ENCODE assay signal across 10 cellular contexts in the genomic region with DNA sequence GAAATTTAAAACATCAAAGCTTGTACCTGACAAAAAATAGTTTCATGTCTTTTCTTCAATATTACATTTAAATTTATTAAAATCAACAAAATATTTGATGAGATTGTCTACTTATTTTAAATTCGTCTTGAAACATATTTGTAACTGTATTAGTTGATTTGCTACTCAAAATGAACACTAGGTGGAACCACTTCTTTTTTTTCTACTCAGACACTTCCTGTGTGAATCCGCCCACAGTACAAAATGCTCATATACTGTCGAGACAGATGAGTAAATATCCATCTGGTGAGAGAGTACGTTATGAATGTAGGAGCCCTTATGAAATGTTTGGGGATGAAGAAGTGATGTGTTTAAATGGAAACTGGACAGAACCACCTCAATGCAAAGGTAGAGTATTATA. TPM values are rescaled to one million over a fixed set of nuclear protein-coding genes. Genes with fewer than 3 reads are reported as not detected.
DNase-seq lines count a peak whose midpoint lies in the region; ATAC-seq and TF ChIP-seq lines count a peak whose summit lies in the region.
"Not testable (repeated sequence)": the region's sequence is repeated elsewhere in the genome, so short reads cannot be mapped to it uniquely, and the experiment has no call there.
"Had no signal": no experiment of that assay in that cellular context is flagged by ENCODE, and none has a peak within 500 bp of the region (broad histone marks: within the 10 kb centered on the region; RNA-seq: fewer than 3 reads in every experiment).

No MANE protein-coding gene starts in this region.

- H3K4me3 ChIP-seq in CD4-positive, CD25-positive, alpha-beta regulatory T cell (ENCODE audit: low read depth, low read length); fibroblast of villous mesenchyme (ENCODE audit: low read depth, low read length); osteoblast (ENCODE audit: insufficient read depth, low read length): not testable (repeated sequence)

- H3K27me3 Mint-ChIP-seq in CD4-positive, CD25-positive, alpha-beta regulatory T cell: not testable (repeated sequence)

- H4K20me1 ChIP-seq in osteoblast (ENCODE audit: insufficient read depth, low read length): not testable (repeated sequence)

- not testable (repeated sequence) for H3K4me1 Mint-ChIP-seq in CD4-positive, CD25-positive, alpha-beta regulatory T cell

- peak in 2 of 3 donors; percentile 25 to 49 for DNase-seq in CD4-positive, CD25-positive, alpha-beta regulatory T cell
- peak; percentile 49 for DNase-seq in M059J (ENCODE audit: low read depth)
- peak; percentile 19 for DNase-seq in NOMO-1 treated with DMSO at 0.1 percent for 48 hours (lab: John Stamatoyannopoulos, UW; ENCODE audit: unreplicated experiment)
- DNase-seq in activated naive CD4-positive, alpha-beta T cell treated with anti-CD3 and anti-CD28 coated beads, Interleukin-2, amount 50 U/mL, for 72 hours (ENCODE audit: low spot score in 2 of 2): not testable (repeated sequence)
- DNase-seq in fibroblast of villous mesenchyme (ENCODE audit: low read depth): peak; percentile 45
- peak; percentile 1 for DNase-seq in osteoblast (ENCODE audit: insufficient read length, low spot score, missing footprints)

- not testable (repeated sequence) for H3K27me3 ChIP-seq in CD4-positive, CD25-positive, alpha-beta regulatory T cell (ENCODE audit: control insufficient read depth, insufficient read depth, low read length); osteoblast (ENCODE audit: insufficient read depth, low read length)

- not testable (repeated sequence) for H3K9me3 Mint-ChIP-seq in CD4-positive, CD25-positive, alpha-beta regulatory T cell; activated naive CD4-positive, alpha-beta T cell treated with anti-CD3 and anti-CD28 coated beads, Interleukin-2, amount 50 U/mL, for 72 hours

- H3K4me1 ChIP-seq in CD4-positive, CD25-positive, alpha-beta regulatory T cell (ENCODE audit: control insufficient read depth, insufficient read depth, low read length, poor library complexity, severe bottlenecking); osteoblast (ENCODE audit: insufficient read depth, low read length): not testable (repeated sequence)

- H3K79me2 ChIP-seq in osteoblast (ENCODE audit: insufficient read depth, low read length): not testable (repeated sequence)

- H3K27ac ChIP-seq in CD4-positive, CD25-positive, alpha-beta regulatory T cell (ENCODE audit: insufficient read depth, low read length, poor library complexity, severe bottlenecking); osteoblast (ENCODE audit: low read depth, low read length): not testable (repeated sequence)

- H3K36me3 ChIP-seq in CD4-positive, CD25-positive, alpha-beta regulatory T cell (ENCODE audit: control insufficient read depth, insufficient read depth, low read length); osteoblast (ENCODE audit: insufficient read depth, low read length): not testable (repeated sequence)

- peak in 1 of 2 donors; percentile 52 for ATAC-seq in CD4-positive, CD25-positive, alpha-beta regulatory T cell (ENCODE audit: low read depth in 2 of 2)
- ATAC-seq in GM18907 (IDR thresholded peaks at IDR 0.05; ENCODE audit: unreplicated experiment) (peak; percentile 77), HG02852 (IDR thresholded peaks at IDR 0.05; ENCODE audit: unreplicated experiment) (peak; percentile 99)
- ATAC-seq in activated naive CD4-positive, alpha-beta T cell treated with anti-CD3 and anti-CD28 coated beads, Interleukin-2, amount 50 U/mL, for 72 hours: peak; percentile 39 to 86

- peak overlapping the region; percentile 23 for H3K4me2 ChIP-seq in osteoblast (ENCODE audit: insufficient read depth, low read length)

- not testable (repeated sequence) for H3K4me3 Mint-ChIP-seq in CD4-positive, CD25-positive, alpha-beta regulatory T cell

- H3K36me3 Mint-ChIP-seq in CD4-positive, CD25-positive, alpha-beta regulatory T cell; activated naive CD4-positive, alpha-beta T cell treated with anti-CD3 and anti-CD28 coated beads, Interleukin-2, amount 50 U/mL, for 72 hours: not testable (repeated sequence)

- not testable (repeated sequence) for H3K27ac Mint-ChIP-seq in CD4-positive, CD25-positive, alpha-beta regulatory T cell; activated naive CD4-positive, alpha-beta T cell treated with anti-CD3 and anti-CD28 coated beads, Interleukin-2, amount 50 U/mL, for 72 hours

- H2AFZ ChIP-seq in osteoblast (ENCODE audit: low read length): not testable (repeated sequence)

- not testable (repeated sequence) for H3K9me3 ChIP-seq in CD4-positive, CD25-positive, alpha-beta regulatory T cell (ENCODE audit: control insufficient read depth in 2 of 2, low read length in 2 of 2); osteoblast (ENCODE audit: low read depth, low read length)

- peak; percentile 25 for TF ChIP-seq CTCF in fibroblast of villous mesenchyme (IDR thresholded peaks at IDR 0.05; ENCODE audit: insufficient read depth, low read depth, low read length)
- peak; percentile 28 for TF ChIP-seq CTCF in osteoblast (IDR thresholded peaks at IDR 0.05; ENCODE audit: extremely low read depth, low read depth, low read length)

RNA-seq across cellular contexts. Expression of a gene that starts 8.3 kb away (rescaled TPM):
- total RNA-seq in CD4-positive, CD25-positive, alpha-beta regulatory T cell: not detected
- polyA plus RNA-seq in CD4-positive, CD25-positive, alpha-beta regulatory T cell: not detected
- total RNA-seq in M059J (2014; rRNA removed; shearing (Covaris generic)): not detected in 2 replicates
- total RNA-seq in activated naive CD4-positive, alpha-beta T cell treated with anti-CD3 and anti-CD28 coated beads, Interleukin-2, amount 50 U/mL, for 72 hours: not detected
- total RNA-seq in fibroblast of villous mesenchyme (0.86 TPM in 1 of 2 replicates, not detected in the other), osteoblast (not detected in 2 replicates)
- total RNA-seq: right atrium auricular region, SJSA1 had no signal

RNA-seq across cellular contexts. Expression of a gene that starts 53.2 kb away (rescaled TPM):
- not detected for total RNA-seq in CD4-positive, CD25-positive, alpha-beta regulatory T cell
- polyA plus RNA-seq in CD4-positive, CD25-positive, alpha-beta regulatory T cell: not detected
- total RNA-seq in M059J (2014; rRNA removed; shearing (Covaris generic)): not detected in 2 replicates
- not detected for total RNA-seq in activated naive CD4-positive, alpha-beta T cell treated with anti-CD3 and anti-CD28 coated beads, Interleukin-2, amount 50 U/mL, for 72 hours
- total RNA-seq in fibroblast of villous mesenchyme (not detected in 2 replicates), osteoblast (0.36 TPM in 1 of 2 replicates, not detected in the other)
- total RNA-seq: SJSA1 had no signal

RNA-seq across cellular contexts. Expression of a gene that starts 60.0 kb away (rescaled TPM):
- not detected for total RNA-seq in CD4-positive, CD25-positive, alpha-beta regulatory T cell
- not detected for polyA plus RNA-seq in CD4-positive, CD25-positive, alpha-beta regulatory T cell
- not detected in 2 replicates for total RNA-seq in M059J (2014; rRNA removed; shearing (Covaris generic))
- not detected for total RNA-seq in activated naive CD4-positive, alpha-beta T cell treated with anti-CD3 and anti-CD28 coated beads, Interleukin-2, amount 50 U/mL, for 72 hours
- total RNA-seq in fibroblast of villous mesenchyme: not detected in 2 replicates
- total RNA-seq in osteoblast: not detected in 2 replicates
- total RNA-seq: right atrium auricular region, SJSA1 had no signal
